In genomic region chr1:85846706-85847105, GRCh38 we compare ENCODE assay signal across 16 cellular contexts.
"Had no signal": no experiment of that assay in that cellular context is flagged by ENCODE, and none has a peak within 500 bp of the region (broad histone marks: within the 10 kb centered on the region; RNA-seq: fewer than 3 reads in every experiment).

No MANE protein-coding gene starts in this region.

- H3K27ac ChIP-seq: gastrocnemius medialis, tibial artery, uterus, VCaP had no signal

- H3K27me3 ChIP-seq: gastrocnemius medialis, tibial artery, uterus had no signal

- DNase-seq: activated CD4-positive, CD25-positive, alpha-beta regulatory T cell treated with anti-CD3 and anti-CD28 coated beads, Interleukin-2, amount 50 U/mL, for 72 hours; activated effector memory CD4-positive, alpha-beta T cell treated with anti-CD3 and anti-CD28 coated beads, Interleukin-2, amount 50 U/mL, for 16 hours; activated naive CD4-positive, alpha-beta T cell treated with anti-CD3 and anti-CD28 coated beads, Interleukin-2, amount 50 U/mL, for 16 hours; activated T-cell treated with anti-CD3 and anti-CD28 coated beads, Interleukin-2, amount 50 U/mL, for 72 hours; effector CD8-positive, alpha-beta T cell; gastrocnemius medialis; head of caudate nucleus; kidney; midbrain; stimulated activated CD4-positive, alpha-beta T cell treated with anti-CD3 and anti-CD28 coated beads, Interleukin-12 subunit alpha, Interleukin-12 subunit beta, amount 100 ng/mL, for 4 hours; stimulated activated CD4-positive, alpha-beta T cell treated with anti-CD3 and anti-CD28 coated beads, Interleukin-1b, Interleukin-23, amount 100 ng/mL, for 48 hours; stimulated activated naive CD4-positive, alpha-beta T cell treated with Interleukin-2 at 50 U/mL for 16 hours; tibial artery; uterus had no signal

- H3K36me3 ChIP-seq: gastrocnemius medialis, tibial artery, uterus had no signal

- ATAC-seq: activated T-cell treated with anti-CD3 and anti-CD28 coated beads, Interleukin-2, amount 50 U/mL, for 72 hours; gastrocnemius medialis; left lobe of liver had no signal

- H3K4me1 ChIP-seq: gastrocnemius medialis, uterus had no signal

- H3K4me3 ChIP-seq: gastrocnemius medialis, tibial artery, uterus had no signal

- H3K9me3 ChIP-seq: gastrocnemius medialis, tibial artery, uterus had no signal
